In the genomic region with DNA sequence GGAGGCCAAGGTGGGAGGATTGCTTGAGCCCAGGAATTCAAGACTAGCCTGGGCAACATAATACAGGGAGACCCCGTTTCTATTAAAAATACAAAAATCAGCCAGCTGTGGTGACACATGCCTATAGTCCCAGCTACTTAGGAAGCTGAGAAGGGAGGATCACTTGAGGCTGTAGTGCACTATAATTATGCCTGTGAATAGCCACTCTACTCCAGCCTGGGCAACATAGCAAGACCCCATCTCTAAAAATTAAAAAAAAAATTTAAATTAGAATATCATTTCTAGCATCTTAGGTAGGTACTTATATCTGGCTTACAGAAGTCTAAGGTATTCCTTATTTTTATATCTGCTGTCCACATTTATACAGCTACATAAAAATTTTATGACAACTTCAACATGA, we compare ENCODE assay signal across 3 cellular contexts.
TF ChIP-seq lines count a peak whose summit lies in the region.

No MANE protein-coding gene starts in this region.

TF ChIP-seq in HEK293, 187 proteins besides CTCF, POLR2A, EP300 and RAD21:
- TF ChIP-seq ZNF121 (tag by site-specific recombination; IDR thresholded peaks at IDR 0.05) (peak; percentile 86; the same call in 1 of the 2 replicates), ZNF350 (tag by site-specific recombination; IDR thresholded peaks at IDR 0.05) (no peak), ZNF18 (tag by site-specific recombination; IDR thresholded peaks at IDR 0.05) (no peak)
TF ChIP-seq in HEK293: peak in this region for 1.

TF ChIP-seq in WTC11, 78 proteins besides CTCF, POLR2A, EP300 and RAD21:
- no peak for TF ChIP-seq ESRRA (CRISPR knock-in tag; IDR thresholded peaks at IDR 0.05; ENCODE audit: borderline replicate concordance)
- TF ChIP-seq ZNF121 (CRISPR knock-in tag; IDR thresholded peaks at IDR 0.05): peak; percentile 45; the same call in 1 of the 2 replicates
TF ChIP-seq in WTC11: peak in this region for 1.

TF ChIP-seq in K562, 482 proteins besides CTCF, POLR2A, EP300 and RAD21:
- no peak for TF ChIP-seq HMG20A (CRISPR knock-in tag; conservative IDR thresholded peaks at IDR 0.05)
- peak; percentile 34 for TF ChIP-seq RBM25 (IDR thresholded peaks at IDR 0.05; ENCODE audit: low read depth, low read length, severe bottlenecking)
- no peak for TF ChIP-seq NFXL1 (CRISPR knock-in tag; IDR thresholded peaks at IDR 0.05)
- TF ChIP-seq ZNF766 (CRISPR knock-in tag; conservative IDR thresholded peaks at IDR 0.05): no peak
- TF ChIP-seq ZNF121 (CRISPR knock-in tag; conservative IDR thresholded peaks at IDR 0.05): peak; percentile 78
